1 cellular context compared by ENCODE assay signal in the genomic region with DNA sequence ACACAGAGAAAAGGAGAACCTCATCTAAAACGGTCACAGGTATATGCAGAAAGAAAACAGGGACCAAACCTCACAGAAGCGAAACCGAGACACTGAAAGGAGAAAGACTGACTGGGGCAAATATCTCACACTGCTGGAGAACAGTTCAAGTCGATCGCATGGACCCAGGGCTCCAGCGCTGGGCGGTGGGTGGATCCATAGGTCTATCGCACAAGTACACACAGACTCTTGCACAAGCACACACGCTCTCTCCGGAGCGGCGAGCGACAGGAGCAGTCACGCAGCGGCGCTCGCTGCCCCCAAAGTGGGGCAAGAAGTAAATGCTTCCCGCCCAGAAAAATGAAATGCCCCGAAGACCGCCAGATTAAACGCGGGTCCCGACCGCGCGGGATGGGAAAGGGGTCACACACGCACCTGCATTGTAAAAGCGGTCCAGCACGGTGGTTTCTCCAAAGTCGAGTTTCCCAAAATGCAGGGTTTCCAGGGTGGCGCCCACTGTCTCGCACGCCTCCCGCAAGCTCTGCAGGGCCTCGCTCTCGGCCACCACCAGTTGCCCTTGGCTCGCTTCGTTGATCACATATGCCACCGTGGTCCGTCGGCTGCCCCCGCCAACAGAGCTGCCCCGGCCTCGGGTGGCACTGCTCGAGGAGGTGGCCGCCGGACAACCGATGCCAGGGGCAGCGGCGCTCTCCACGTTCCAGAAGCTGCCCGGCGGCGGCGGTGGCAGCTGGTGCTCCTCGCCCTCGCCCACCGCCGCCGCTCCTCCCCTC.
A peak's percentile ranks its signal among the peaks of the same experiment; 100 is the strongest.
TF ChIP-seq lines count a peak whose summit lies in the region.

No MANE protein-coding gene starts in this region.

TF ChIP-seq in GM12878, 131 proteins besides CTCF, POLR2A, EP300 and RAD21 (continued from another document and continues in another):
- TF ChIP-seq, protein P1, sequence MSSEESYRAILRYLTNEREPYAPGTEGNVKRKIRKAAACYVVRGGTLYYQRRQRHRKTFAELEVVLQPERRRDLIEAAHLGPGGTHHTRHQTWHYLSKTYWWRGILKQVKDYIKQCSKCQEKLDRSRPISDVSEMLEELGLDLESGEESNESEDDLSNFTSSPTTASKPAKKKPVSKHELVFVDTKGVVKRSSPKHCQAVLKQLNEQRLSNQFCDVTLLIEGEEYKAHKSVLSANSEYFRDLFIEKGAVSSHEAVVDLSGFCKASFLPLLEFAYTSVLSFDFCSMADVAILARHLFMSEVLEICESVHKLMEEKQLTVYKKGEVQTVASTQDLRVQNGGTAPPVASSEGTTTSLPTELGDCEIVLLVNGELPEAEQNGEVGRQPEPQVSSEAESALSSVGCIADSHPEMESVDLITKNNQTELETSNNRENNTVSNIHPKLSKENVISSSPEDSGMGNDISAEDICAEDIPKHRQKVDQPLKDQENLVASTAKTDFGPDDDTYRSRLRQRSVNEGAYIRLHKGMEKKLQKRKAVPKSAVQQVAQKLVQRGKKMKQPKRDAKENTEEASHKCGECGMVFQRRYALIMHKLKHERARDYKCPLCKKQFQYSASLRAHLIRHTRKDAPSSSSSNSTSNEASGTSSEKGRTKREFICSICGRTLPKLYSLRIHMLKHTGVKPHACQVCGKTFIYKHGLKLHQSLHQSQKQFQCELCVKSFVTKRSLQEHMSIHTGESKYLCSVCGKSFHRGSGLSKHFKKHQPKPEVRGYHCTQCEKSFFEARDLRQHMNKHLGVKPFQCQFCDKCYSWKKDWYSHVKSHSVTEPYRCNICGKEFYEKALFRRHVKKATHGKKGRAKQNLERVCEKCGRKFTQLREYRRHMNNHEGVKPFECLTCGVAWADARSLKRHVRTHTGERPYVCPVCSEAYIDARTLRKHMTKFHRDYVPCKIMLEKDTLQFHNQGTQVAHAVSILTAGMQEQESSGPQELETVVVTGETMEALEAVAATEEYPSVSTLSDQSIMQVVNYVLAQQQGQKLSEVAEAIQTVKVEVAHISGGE (CRISPR knock-in tag; IDR thresholded peaks at IDR 0.05) = no peak
- TF ChIP-seq, protein P2, sequence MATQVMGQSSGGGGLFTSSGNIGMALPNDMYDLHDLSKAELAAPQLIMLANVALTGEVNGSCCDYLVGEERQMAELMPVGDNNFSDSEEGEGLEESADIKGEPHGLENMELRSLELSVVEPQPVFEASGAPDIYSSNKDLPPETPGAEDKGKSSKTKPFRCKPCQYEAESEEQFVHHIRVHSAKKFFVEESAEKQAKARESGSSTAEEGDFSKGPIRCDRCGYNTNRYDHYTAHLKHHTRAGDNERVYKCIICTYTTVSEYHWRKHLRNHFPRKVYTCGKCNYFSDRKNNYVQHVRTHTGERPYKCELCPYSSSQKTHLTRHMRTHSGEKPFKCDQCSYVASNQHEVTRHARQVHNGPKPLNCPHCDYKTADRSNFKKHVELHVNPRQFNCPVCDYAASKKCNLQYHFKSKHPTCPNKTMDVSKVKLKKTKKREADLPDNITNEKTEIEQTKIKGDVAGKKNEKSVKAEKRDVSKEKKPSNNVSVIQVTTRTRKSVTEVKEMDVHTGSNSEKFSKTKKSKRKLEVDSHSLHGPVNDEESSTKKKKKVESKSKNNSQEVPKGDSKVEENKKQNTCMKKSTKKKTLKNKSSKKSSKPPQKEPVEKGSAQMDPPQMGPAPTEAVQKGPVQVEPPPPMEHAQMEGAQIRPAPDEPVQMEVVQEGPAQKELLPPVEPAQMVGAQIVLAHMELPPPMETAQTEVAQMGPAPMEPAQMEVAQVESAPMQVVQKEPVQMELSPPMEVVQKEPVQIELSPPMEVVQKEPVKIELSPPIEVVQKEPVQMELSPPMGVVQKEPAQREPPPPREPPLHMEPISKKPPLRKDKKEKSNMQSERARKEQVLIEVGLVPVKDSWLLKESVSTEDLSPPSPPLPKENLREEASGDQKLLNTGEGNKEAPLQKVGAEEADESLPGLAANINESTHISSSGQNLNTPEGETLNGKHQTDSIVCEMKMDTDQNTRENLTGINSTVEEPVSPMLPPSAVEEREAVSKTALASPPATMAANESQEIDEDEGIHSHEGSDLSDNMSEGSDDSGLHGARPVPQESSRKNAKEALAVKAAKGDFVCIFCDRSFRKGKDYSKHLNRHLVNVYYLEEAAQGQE (IDR thresholded peaks at IDR 0.05; ENCODE audit: low read depth, low read length) = no peak
- TF ChIP-seq MEF2B (IDR thresholded peaks at IDR 0.05; ENCODE audit: partially characterized antibody, poor library complexity, severe bottlenecking) (no peak), EZH2 (IDR thresholded peaks at IDR 0.05; ENCODE audit: borderline replicate concordance, control insufficient read depth, low read depth, low read length) (no peak), NR2F1 (conservative IDR thresholded peaks at IDR 0.05) (no peak), ZNF622 (IDR thresholded peaks at IDR 0.05) (no peak), ZBED1 (IDR thresholded peaks at IDR 0.05; ENCODE audit: borderline replicate concordance) (peak; percentile 53; the same call in 1 of the 2 replicates), POLR2AphosphoS5 (IDR thresholded peaks at IDR 0.05; ENCODE audit: low read length) (peak; percentile 98), JUND (IDR thresholded peaks at IDR 0.05; ENCODE audit: low read depth, low read length) (no peak), EED (IDR thresholded peaks at IDR 0.05; ENCODE audit: low read depth) (peak; percentile 79), IKZF1 (conservative IDR thresholded peaks at IDR 0.05) (no peak), JUNB (IDR thresholded peaks at IDR 0.05) (no peak), HCFC1 (IDR thresholded peaks at IDR 0.05; ENCODE audit: low read length) (no peak), FOXM1 (IDR thresholded peaks at IDR 0.05; ENCODE audit: low read depth, low read length) (0 out of 2 replicates have a peak, but pooled peaks have one; percentile 73), CEBPB (IDR thresholded peaks at IDR 0.05; ENCODE audit: borderline replicate concordance in 1 of 2, low read depth in 2 of 2, low read length in 2 of 2) (no peak), MEF2A (IDR thresholded peaks at IDR 0.05; ENCODE audit: insufficient read depth, low read depth, low read length) (no peak), FOXK2 (IDR thresholded peaks at IDR 0.05) (no peak), MXI1 (IDR thresholded peaks at IDR 0.05; ENCODE audit: low read depth, low read length) (peak; percentile 61; the same call in 1 of the 2 replicates), SP1 (IDR thresholded peaks at IDR 0.05; ENCODE audit: low read depth, low read length) (peak; percentile 24), NBN (IDR thresholded peaks at IDR 0.05) (peak; percentile 77; the same call in 1 of the 2 replicates), MYC (IDR thresholded peaks at IDR 0.05; ENCODE audit: insufficient read depth, insufficient read length, insufficient replicate concordance, low read length, severe bottlenecking) (peak; percentile 10), SIN3A (IDR thresholded peaks at IDR 0.05; ENCODE audit: low read depth, low read length) (no peak), RCOR1 (conservative IDR thresholded peaks at IDR 0.05; ENCODE audit: low read depth, low read length) (no peak), ASH2L (IDR thresholded peaks at IDR 0.05; ENCODE audit: borderline replicate concordance, low read depth) (no peak), ZNF24 (IDR thresholded peaks at IDR 0.05) (no peak), POLR2AphosphoS2 (IDR thresholded peaks at IDR 0.05; ENCODE audit: low read depth, low read length) (peak; percentile 22), BMI1 (IDR thresholded peaks at IDR 0.05; ENCODE audit: borderline replicate concordance) (no peak), WRNIP1 (IDR thresholded peaks at IDR 0.05; ENCODE audit: borderline replicate concordance, low read depth, low read length) (no peak), TBL1XR1 (IDR thresholded peaks at IDR 0.05; ENCODE audit: low read depth, low read length) (no peak; the same call in 1 of the 2 replicates), NFXL1 (IDR thresholded peaks at IDR 0.05; ENCODE audit: borderline replicate concordance) (no peak)
- TF ChIP-seq, protein P3, sequence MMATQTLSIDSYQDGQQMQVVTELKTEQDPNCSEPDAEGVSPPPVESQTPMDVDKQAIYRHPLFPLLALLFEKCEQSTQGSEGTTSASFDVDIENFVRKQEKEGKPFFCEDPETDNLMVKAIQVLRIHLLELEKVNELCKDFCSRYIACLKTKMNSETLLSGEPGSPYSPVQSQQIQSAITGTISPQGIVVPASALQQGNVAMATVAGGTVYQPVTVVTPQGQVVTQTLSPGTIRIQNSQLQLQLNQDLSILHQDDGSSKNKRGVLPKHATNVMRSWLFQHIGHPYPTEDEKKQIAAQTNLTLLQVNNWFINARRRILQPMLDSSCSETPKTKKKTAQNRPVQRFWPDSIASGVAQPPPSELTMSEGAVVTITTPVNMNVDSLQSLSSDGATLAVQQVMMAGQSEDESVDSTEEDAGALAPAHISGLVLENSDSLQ (IDR thresholded peaks at IDR 0.05) = peak; percentile 52; the same call in 1 of the 2 replicates
- TF ChIP-seq, protein P4, sequence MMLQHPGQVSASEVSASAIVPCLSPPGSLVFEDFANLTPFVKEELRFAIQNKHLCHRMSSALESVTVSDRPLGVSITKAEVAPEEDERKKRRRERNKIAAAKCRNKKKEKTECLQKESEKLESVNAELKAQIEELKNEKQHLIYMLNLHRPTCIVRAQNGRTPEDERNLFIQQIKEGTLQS (IDR thresholded peaks at IDR 0.05; ENCODE audit: borderline replicate concordance, extremely low read depth, low read depth, low read length) = no peak
- TF ChIP-seq, protein P5, sequence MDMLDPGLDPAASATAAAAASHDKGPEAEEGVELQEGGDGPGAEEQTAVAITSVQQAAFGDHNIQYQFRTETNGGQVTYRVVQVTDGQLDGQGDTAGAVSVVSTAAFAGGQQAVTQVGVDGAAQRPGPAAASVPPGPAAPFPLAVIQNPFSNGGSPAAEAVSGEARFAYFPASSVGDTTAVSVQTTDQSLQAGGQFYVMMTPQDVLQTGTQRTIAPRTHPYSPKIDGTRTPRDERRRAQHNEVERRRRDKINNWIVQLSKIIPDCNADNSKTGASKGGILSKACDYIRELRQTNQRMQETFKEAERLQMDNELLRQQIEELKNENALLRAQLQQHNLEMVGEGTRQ (IDR thresholded peaks at IDR 0.05; ENCODE audit: borderline replicate concordance, low read depth, low read length) = no peak
- TF ChIP-seq, protein P6, sequence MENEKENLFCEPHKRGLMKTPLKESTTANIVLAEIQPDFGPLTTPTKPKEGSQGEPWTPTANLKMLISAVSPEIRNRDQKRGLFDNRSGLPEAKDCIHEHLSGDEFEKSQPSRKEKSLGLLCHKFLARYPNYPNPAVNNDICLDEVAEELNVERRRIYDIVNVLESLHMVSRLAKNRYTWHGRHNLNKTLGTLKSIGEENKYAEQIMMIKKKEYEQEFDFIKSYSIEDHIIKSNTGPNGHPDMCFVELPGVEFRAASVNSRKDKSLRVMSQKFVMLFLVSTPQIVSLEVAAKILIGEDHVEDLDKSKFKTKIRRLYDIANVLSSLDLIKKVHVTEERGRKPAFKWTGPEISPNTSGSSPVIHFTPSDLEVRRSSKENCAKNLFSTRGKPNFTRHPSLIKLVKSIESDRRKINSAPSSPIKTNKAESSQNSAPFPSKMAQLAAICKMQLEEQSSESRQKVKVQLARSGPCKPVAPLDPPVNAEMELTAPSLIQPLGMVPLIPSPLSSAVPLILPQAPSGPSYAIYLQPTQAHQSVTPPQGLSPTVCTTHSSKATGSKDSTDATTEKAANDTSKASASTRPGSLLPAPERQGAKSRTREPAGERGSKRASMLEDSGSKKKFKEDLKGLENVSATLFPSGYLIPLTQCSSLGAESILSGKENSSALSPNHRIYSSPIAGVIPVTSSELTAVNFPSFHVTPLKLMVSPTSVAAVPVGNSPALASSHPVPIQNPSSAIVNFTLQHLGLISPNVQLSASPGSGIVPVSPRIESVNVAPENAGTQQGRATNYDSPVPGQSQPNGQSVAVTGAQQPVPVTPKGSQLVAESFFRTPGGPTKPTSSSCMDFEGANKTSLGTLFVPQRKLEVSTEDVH (IDR thresholded peaks at IDR 0.05; ENCODE audit: low read depth, partially characterized antibody) = no peak
- TF ChIP-seq, protein P7, sequence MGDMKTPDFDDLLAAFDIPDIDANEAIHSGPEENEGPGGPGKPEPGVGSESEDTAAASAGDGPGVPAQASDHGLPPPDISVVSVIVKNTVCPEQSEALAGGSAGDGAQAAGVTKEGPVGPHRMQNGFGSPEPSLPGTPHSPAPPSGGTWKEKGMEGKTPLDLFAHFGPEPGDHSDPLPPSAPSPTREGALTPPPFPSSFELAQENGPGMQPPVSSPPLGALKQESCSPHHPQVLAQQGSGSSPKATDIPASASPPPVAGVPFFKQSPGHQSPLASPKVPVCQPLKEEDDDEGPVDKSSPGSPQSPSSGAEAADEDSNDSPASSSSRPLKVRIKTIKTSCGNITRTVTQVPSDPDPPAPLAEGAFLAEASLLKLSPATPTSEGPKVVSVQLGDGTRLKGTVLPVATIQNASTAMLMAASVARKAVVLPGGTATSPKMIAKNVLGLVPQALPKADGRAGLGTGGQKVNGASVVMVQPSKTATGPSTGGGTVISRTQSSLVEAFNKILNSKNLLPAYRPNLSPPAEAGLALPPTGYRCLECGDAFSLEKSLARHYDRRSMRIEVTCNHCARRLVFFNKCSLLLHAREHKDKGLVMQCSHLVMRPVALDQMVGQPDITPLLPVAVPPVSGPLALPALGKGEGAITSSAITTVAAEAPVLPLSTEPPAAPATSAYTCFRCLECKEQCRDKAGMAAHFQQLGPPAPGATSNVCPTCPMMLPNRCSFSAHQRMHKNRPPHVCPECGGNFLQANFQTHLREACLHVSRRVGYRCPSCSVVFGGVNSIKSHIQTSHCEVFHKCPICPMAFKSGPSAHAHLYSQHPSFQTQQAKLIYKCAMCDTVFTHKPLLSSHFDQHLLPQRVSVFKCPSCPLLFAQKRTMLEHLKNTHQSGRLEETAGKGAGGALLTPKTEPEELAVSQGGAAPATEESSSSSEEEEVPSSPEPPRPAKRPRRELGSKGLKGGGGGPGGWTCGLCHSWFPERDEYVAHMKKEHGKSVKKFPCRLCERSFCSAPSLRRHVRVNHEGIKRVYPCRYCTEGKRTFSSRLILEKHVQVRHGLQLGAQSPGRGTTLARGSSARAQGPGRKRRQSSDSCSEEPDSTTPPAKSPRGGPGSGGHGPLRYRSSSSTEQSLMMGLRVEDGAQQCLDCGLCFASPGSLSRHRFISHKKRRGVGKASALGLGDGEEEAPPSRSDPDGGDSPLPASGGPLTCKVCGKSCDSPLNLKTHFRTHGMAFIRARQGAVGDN (IDR thresholded peaks at IDR 0.05) = no peak
- TF ChIP-seq, protein P8, sequence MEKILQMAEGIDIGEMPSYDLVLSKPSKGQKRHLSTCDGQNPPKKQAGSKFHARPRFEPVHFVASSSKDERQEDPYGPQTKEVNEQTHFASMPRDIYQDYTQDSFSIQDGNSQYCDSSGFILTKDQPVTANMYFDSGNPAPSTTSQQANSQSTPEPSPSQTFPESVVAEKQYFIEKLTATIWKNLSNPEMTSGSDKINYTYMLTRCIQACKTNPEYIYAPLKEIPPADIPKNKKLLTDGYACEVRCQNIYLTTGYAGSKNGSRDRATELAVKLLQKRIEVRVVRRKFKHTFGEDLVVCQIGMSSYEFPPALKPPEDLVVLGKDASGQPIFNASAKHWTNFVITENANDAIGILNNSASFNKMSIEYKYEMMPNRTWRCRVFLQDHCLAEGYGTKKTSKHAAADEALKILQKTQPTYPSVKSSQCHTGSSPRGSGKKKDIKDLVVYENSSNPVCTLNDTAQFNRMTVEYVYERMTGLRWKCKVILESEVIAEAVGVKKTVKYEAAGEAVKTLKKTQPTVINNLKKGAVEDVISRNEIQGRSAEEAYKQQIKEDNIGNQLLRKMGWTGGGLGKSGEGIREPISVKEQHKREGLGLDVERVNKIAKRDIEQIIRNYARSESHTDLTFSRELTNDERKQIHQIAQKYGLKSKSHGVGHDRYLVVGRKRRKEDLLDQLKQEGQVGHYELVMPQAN (conservative IDR thresholded peaks at IDR 0.05) = no peak; the same call in 1 of the 2 replicates
